In the genomic region with DNA sequence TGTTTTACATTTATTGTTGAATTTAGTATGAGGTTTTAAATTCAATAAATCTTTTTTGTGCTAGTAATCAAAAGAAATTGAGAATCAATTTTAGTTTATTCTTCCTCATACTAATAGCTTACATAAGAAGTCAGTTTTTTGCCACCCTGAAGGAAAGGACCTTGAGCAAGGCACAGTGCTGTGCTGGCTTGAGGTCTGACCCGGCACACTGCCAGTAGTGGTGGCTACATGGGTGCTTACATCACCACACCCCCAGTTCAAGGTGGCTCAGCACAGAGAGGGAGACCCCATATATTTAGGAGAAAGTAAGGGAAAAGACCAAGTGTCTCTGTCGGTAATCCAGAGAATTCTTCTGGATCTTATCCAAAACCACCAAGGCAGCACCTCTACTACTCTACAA, we compare ENCODE assay signal across 24 cellular contexts.
"Had no signal": no experiment of that assay in that cellular context is flagged by ENCODE, and none has a peak within 500 bp of the region (broad histone marks: within the 10 kb centered on the region; RNA-seq: fewer than 3 reads in every experiment).

No MANE protein-coding gene starts in this region.

- DNase-seq: colonic mucosa; cortex of kidney; dermis blood vessel endothelial cell; dorsolateral prefrontal cortex; effector CD4-positive, alpha-beta T cell; effector CD8-positive, alpha-beta T cell; effector memory CD4-positive, alpha-beta T cell; effector memory CD8-positive, alpha-beta T cell; endodermal cell; erythroblast; esophagus squamous epithelium; foreskin fibroblast; foreskin keratinocyte; foreskin melanocyte; gastrocnemius medialis; glutamatergic neuron; head of caudate nucleus; heart left ventricle; heart right ventricle had no signal

- H3K27me3 ChIP-seq: colonic mucosa, esophagus muscularis mucosa, esophagus squamous epithelium, foreskin keratinocyte, gastrocnemius medialis, gastroesophageal sphincter, heart left ventricle, heart right ventricle had no signal

- H3K36me3 ChIP-seq: colonic mucosa, esophagus muscularis mucosa, esophagus squamous epithelium, gastrocnemius medialis, gastroesophageal sphincter, heart left ventricle, heart right ventricle had no signal

- H3K4me1 ChIP-seq: colonic mucosa, esophagus muscularis mucosa, esophagus squamous epithelium, foreskin keratinocyte, gastrocnemius medialis, gastroesophageal sphincter, heart left ventricle, heart right ventricle had no signal

- H3K9me3 ChIP-seq: colonic mucosa, esophagus muscularis mucosa, esophagus squamous epithelium, gastrocnemius medialis, gastroesophageal sphincter, heart left ventricle, heart right ventricle had no signal

- ATAC-seq: effector memory CD8-positive, alpha-beta T cell; esophagus mucosa; foreskin keratinocyte; gastrocnemius medialis; gastroesophageal sphincter; heart left ventricle; heart right ventricle had no signal

- H3K27ac ChIP-seq: colonic mucosa, coronary artery, dorsolateral prefrontal cortex, epithelial cell of prostate, esophagus muscularis mucosa, esophagus squamous epithelium, foreskin keratinocyte, gastrocnemius medialis, gastroesophageal sphincter, heart left ventricle, heart right ventricle had no signal

- H3K4me3 ChIP-seq: colonic mucosa, coronary artery, dorsolateral prefrontal cortex, esophagus muscularis mucosa, esophagus squamous epithelium, gastrocnemius medialis, gastroesophageal sphincter, heart left ventricle, heart right ventricle had no signal
